In the genomic region with DNA sequence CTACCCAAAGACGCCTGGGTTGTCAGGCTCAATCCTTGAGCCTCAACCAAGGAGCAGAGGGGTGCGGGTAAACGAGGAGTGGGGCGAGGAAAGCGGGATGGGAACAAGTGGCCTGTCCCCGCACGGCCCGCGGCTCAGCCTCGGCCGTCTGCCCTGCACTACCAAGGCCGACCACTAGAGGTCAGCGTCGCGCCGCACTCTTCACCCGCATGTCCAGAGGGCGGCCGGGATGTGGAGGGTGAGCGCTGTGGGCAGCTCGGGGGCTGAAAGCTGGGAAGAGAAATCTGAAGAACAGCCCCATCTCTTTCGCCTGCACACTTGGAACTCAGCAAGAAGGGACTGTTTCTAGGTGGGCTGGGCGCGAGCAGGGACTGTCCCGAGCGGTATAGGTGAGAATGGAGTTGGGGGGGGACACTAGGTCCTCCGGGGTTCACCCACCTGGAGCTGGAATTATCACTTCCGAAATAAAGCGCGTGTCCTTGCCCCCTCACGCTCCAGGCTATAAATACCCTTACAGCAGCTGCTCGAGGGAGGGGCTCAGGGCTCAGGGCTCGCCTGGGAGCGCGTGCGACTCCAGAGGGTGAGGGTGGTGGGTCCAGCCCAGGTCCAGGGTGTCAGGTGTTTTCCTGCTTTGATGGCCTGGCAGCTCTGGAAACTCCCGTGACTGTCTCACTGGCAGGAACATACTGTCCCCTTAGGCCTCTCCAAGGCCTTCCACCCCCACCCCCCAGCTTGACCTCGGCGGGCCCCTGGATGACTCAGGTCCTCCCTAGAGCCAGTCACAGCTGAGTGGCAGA, we compare ENCODE assay signal across 8 cellular contexts. TPM values are rescaled to one million over a fixed set of nuclear protein-coding genes. Genes with fewer than 3 reads are reported as not detected.
DNase-seq lines count a peak whose midpoint lies in the region; ATAC-seq and TF ChIP-seq lines count a peak whose summit lies in the region.

No MANE protein-coding gene starts in this region.

- peaks cover 4% of the 10 kb centered on the region; the same call in 1 of the 2 replicates for H3K27me3 ChIP-seq in BJ (ENCODE audit: control insufficient read depth, insufficient read depth, low read length)

- H3K4me3 ChIP-seq in BJ (ENCODE audit: low read depth, low read length): peak overlapping the region; percentile 90

- CTCF ChIA-PET in BJ (lab: Yijun Ruan, JAX): interaction anchor here (0.5 to 5.4 kb wide), 41 partner anchors 9 to 455 kb away, joined by 3 to 90 read pairs (median 5); partner anchors contain the start of genes CEP85, EXTL1, PAFAH2 and SLC30A2

- POLR2A ChIA-PET in BJ (lab: Charles Lee): interaction anchor here (0.6 kb wide), 1 partner anchor 39 kb away, joined by 3 read pairs; the partner anchor contains the start of gene PAFAH2

- peak; percentile 74 for ATAC-seq in GM19023 (IDR thresholded peaks at IDR 0.05; ENCODE audit: unreplicated experiment)
- peak; percentile 72 for ATAC-seq in HG03196 (IDR thresholded peaks at IDR 0.05; ENCODE audit: unreplicated experiment)

- peak; percentile 99 for TF ChIP-seq CTCF in BJ (IDR thresholded peaks at IDR 0.05; ENCODE audit: insufficient read depth, low read depth, low read length)

- DNase-seq in BJ (ENCODE audit: low read depth) (no peak), NCI-H82 (lab: John Stamatoyannopoulos, UW) (peak; percentile 86), activated T-cell treated with anti-CD3 and anti-CD28 coated beads for 1 hour (ENCODE audit: low read depth) (peak; percentile 74), epidermal melanocyte (ENCODE audit: insufficient read length, low spot score) (peak; percentile 83), middle frontal gyrus (ENCODE audit: extremely low spot score, low spot score) (peak; percentile 75)
- peak; percentile 49 to 65 for DNase-seq in stimulated activated CD8-positive, alpha-beta memory T cell treated with anti-CD3 and anti-CD28 coated beads, Interleukin-15, amount 100 ng/mL, for 48 hours (ENCODE audit: low read depth in 2 of 2)

- H3K36me3 ChIP-seq in BJ (ENCODE audit: control insufficient read depth, insufficient read depth, low read length): no peaks in the 10 kb centered on the region

RNA-seq across cellular contexts. Expression of gene SLC30A2, which starts 9.8 kb away (rescaled TPM):
- not detected in 2 replicates for polyA plus RNA-seq in BJ (2011; rRNA removed)
- polyA minus RNA-seq in BJ (2011; rRNA and poly(A)+ RNA removed): 0.10 TPM in 1 of 2 replicates, not detected in the other

RNA-seq across cellular contexts. Expression of gene EXTL1, which starts 14.6 kb away (rescaled TPM):
- polyA plus RNA-seq in BJ (2011; rRNA removed): 3.6 and 5.0 TPM in 2 replicates
- polyA minus RNA-seq in BJ (2011; rRNA and poly(A)+ RNA removed): 3.8 and 6.2 TPM in 2 replicates

RNA-seq across cellular contexts. Expression of gene TRIM63, which starts 31.3 kb away (rescaled TPM):
- not detected in 2 replicates for polyA plus RNA-seq in BJ (2011; rRNA removed)
- not detected in 2 replicates for polyA minus RNA-seq in BJ (2011; rRNA and poly(A)+ RNA removed)

RNA-seq across cellular contexts. Expression of gene PAFAH2, which starts 38.3 kb away (rescaled TPM):
- polyA plus RNA-seq in BJ (2011; rRNA removed): 11.9 and 13.2 TPM in 2 replicates
- 5.2 and 7.8 TPM in 2 replicates for polyA minus RNA-seq in BJ (2011; rRNA and poly(A)+ RNA removed)
